In genomic region chr16:56073508-56073907, GRCh38 we compare ENCODE assay signal across 29 cellular contexts.
"Had no signal": no experiment of that assay in that cellular context is flagged by ENCODE, and none has a peak within 500 bp of the region (broad histone marks: within the 10 kb centered on the region; RNA-seq: fewer than 3 reads in every experiment).

No MANE protein-coding gene starts in this region.

- DNase-seq: stimulated activated CD4-positive, alpha-beta T cell treated with anti-CD3 and anti-CD28 coated beads, Interleukin-2, amount 100 ng/mL, for 48 hours; stimulated activated CD4-positive, alpha-beta T cell treated with anti-CD3 and anti-CD28 coated beads, Interleukin-4, amount 100 ng/mL, for 1 hour; stimulated activated CD4-positive, alpha-beta T cell treated with anti-CD3 and anti-CD28 coated beads, Interleukin-4, amount 100 ng/mL, for 24 hours; stimulated activated CD4-positive, alpha-beta T cell treated with anti-CD3 and anti-CD28 coated beads, Interleukin-4, amount 100 ng/mL, for 4 hours; stimulated activated CD8-positive, alpha-beta memory T cell treated with anti-CD3 and anti-CD28 coated beads, Interleukin-4, amount 100 ng/mL, for 48 hours; stimulated activated naive B cell treated with anti-CD40 and anti-IgM and Interleukin-4, amounts not matched to agents 10 μg/mL and 1 μg/mL and 100 μg/mL, for 72 hours; stimulated activated naive CD4-positive, alpha-beta T cell; stimulated activated naive CD4-positive, alpha-beta T cell treated with Interleukin-2 at 50 U/mL for 16 hours; stimulated activated naive CD8-positive, alpha-beta T cell treated with anti-CD3 and anti-CD28 coated beads, Interleukin-15, amount 100 ng/mL, for 72 hours; stimulated activated naive CD8-positive, alpha-beta T cell treated with anti-CD3 and anti-CD28 coated beads, Interleukin-15, Interleukin-2, amounts not matched to agents 100 U/mL and 50 U/mL, for 24 hours; stomach; substantia nigra; testis; thyroid gland; tibial artery; transverse colon; trophoblast cell; upper lobe of left lung; upper lobe of right lung; uterus had no signal

- H3K27me3 ChIP-seq: stomach, testis, thyroid gland, tibial artery, tibial nerve, transverse colon, upper lobe of left lung, upper lobe of right lung, uterus, vagina had no signal

- H3K9me3 ChIP-seq: stomach, suprapubic skin, testis, thoracic aorta, thyroid gland, tibial artery, tibial nerve, transverse colon, upper lobe of left lung, upper lobe of right lung, uterus, vagina had no signal

- H3K36me3 ChIP-seq: stomach, suprapubic skin, thoracic aorta, thyroid gland, tibial artery, tibial nerve, transverse colon, upper lobe of left lung, upper lobe of right lung, uterus, vagina had no signal

- H3K27ac Mint-ChIP-seq: stimulated activated effector memory CD8-positive, alpha-beta T cell treated with anti-CD3 and anti-CD28 coated beads, Interleukin-12 subunit alpha, Interleukin-12 subunit beta, amount 100 ng/mL, for 72 hours; stimulated activated memory B cell treated with anti-CD40 and anti-IgM and Interleukin-4, amounts not matched to agents 10 μg/mL and 1 μg/mL and 100 μg/mL, for 72 hours; stimulated activated naive B cell treated with anti-CD40 and anti-IgM and Interleukin-4, amounts not matched to agents 10 μg/mL and 1 μg/mL and 100 μg/mL, for 72 hours; stimulated activated naive CD8-positive, alpha-beta T cell treated with anti-CD3 and anti-CD28 coated beads, Interleukin-15, Interleukin-2, amounts not matched to agents 100 ng/mL and 50 ng/mL, for 24 hours; type B pancreatic cell had no signal

- H3K4me1 Mint-ChIP-seq: stimulated activated effector memory CD8-positive, alpha-beta T cell treated with anti-CD3 and anti-CD28 coated beads, Interleukin-12 subunit alpha, Interleukin-12 subunit beta, amount 100 ng/mL, for 72 hours; stimulated activated memory B cell treated with anti-CD40 and anti-IgM and Interleukin-4, amounts not matched to agents 10 μg/mL and 1 μg/mL and 100 μg/mL, for 72 hours; stimulated activated naive B cell treated with anti-CD40 and anti-IgM and Interleukin-4, amounts not matched to agents 10 μg/mL and 1 μg/mL and 100 μg/mL, for 72 hours; stimulated activated naive CD8-positive, alpha-beta T cell treated with anti-CD3 and anti-CD28 coated beads, Interleukin-15, amount 100 ng/mL, for 72 hours had no signal

- H3K36me3 Mint-ChIP-seq: stimulated activated effector memory CD8-positive, alpha-beta T cell treated with anti-CD3 and anti-CD28 coated beads, Interleukin-12 subunit alpha, Interleukin-12 subunit beta, amount 100 ng/mL, for 72 hours; stimulated activated memory B cell treated with anti-CD40 and anti-IgM and Interleukin-4, amounts not matched to agents 10 μg/mL and 1 μg/mL and 100 μg/mL, for 72 hours; stimulated activated naive B cell treated with anti-CD40 and anti-IgM and Interleukin-4, amounts not matched to agents 10 μg/mL and 1 μg/mL and 100 μg/mL, for 72 hours; type B pancreatic cell had no signal

- H3K4me1 ChIP-seq: stomach, suprapubic skin, testis, thyroid gland, tibial artery, tibial nerve, transverse colon, upper lobe of left lung, upper lobe of right lung, uterus, vagina had no signal

- H3K4me3 ChIP-seq: stomach, suprapubic skin, testis, thoracic aorta, thyroid gland, tibial artery, tibial nerve, transverse colon, upper lobe of left lung, upper lobe of right lung, uterus, vagina had no signal

- ATAC-seq: stimulated activated effector memory CD8-positive, alpha-beta T cell treated with anti-CD3 and anti-CD28 coated beads, Interleukin-12 subunit alpha, Interleukin-12 subunit beta, amount 100 ng/mL, for 72 hours; stimulated activated memory B cell treated with anti-CD40 and anti-IgM and Interleukin-4, amounts not matched to agents 10 μg/mL and 1 μg/mL and 100 μg/mL, for 72 hours; stimulated activated naive B cell treated with anti-CD40 and anti-IgM and Interleukin-4, amounts not matched to agents 10 μg/mL and 1 μg/mL and 100 μg/mL, for 72 hours; stimulated activated naive CD8-positive, alpha-beta T cell treated with anti-CD3 and anti-CD28 coated beads, Interleukin-15, amount 100 ng/mL, for 72 hours; stimulated activated naive CD8-positive, alpha-beta T cell treated with anti-CD3 and anti-CD28 coated beads, Interleukin-15, Interleukin-2, amounts not matched to agents 100 U/mL and 50 U/mL, for 24 hours; upper lobe of right lung had no signal

- FAIRE-seq: urothelium cell line had no signal

- H3K27ac ChIP-seq: stomach, suprapubic skin, testis, thoracic aorta, thyroid gland, tibial artery, tibial nerve, transverse colon, upper lobe of left lung, upper lobe of right lung, uterus, vagina had no signal

- H3K9me3 Mint-ChIP-seq: stimulated activated effector memory CD8-positive, alpha-beta T cell treated with anti-CD3 and anti-CD28 coated beads, Interleukin-12 subunit alpha, Interleukin-12 subunit beta, amount 100 ng/mL, for 72 hours; stimulated activated memory B cell treated with anti-CD40 and anti-IgM and Interleukin-4, amounts not matched to agents 10 μg/mL and 1 μg/mL and 100 μg/mL, for 72 hours; stimulated activated naive B cell treated with anti-CD40 and anti-IgM and Interleukin-4, amounts not matched to agents 10 μg/mL and 1 μg/mL and 100 μg/mL, for 72 hours; stimulated activated naive CD8-positive, alpha-beta T cell treated with anti-CD3 and anti-CD28 coated beads, Interleukin-15, amount 100 ng/mL, for 72 hours; stimulated activated naive CD8-positive, alpha-beta T cell treated with anti-CD3 and anti-CD28 coated beads, Interleukin-15, Interleukin-2, amounts not matched to agents 100 ng/mL and 50 ng/mL, for 24 hours; type B pancreatic cell had no signal

- H3K4me3 Mint-ChIP-seq: stimulated activated effector memory CD8-positive, alpha-beta T cell treated with anti-CD3 and anti-CD28 coated beads, Interleukin-12 subunit alpha, Interleukin-12 subunit beta, amount 100 ng/mL, for 72 hours; stimulated activated memory B cell treated with anti-CD40 and anti-IgM and Interleukin-4, amounts not matched to agents 10 μg/mL and 1 μg/mL and 100 μg/mL, for 72 hours; stimulated activated naive B cell treated with anti-CD40 and anti-IgM and Interleukin-4, amounts not matched to agents 10 μg/mL and 1 μg/mL and 100 μg/mL, for 72 hours; stimulated activated naive CD8-positive, alpha-beta T cell treated with anti-CD3 and anti-CD28 coated beads, Interleukin-15, amount 100 ng/mL, for 72 hours; stimulated activated naive CD8-positive, alpha-beta T cell treated with anti-CD3 and anti-CD28 coated beads, Interleukin-15, Interleukin-2, amounts not matched to agents 100 ng/mL and 50 ng/mL, for 24 hours; type B pancreatic cell had no signal
